8 cellular contexts compared by ENCODE assay signal in the genomic region with DNA sequence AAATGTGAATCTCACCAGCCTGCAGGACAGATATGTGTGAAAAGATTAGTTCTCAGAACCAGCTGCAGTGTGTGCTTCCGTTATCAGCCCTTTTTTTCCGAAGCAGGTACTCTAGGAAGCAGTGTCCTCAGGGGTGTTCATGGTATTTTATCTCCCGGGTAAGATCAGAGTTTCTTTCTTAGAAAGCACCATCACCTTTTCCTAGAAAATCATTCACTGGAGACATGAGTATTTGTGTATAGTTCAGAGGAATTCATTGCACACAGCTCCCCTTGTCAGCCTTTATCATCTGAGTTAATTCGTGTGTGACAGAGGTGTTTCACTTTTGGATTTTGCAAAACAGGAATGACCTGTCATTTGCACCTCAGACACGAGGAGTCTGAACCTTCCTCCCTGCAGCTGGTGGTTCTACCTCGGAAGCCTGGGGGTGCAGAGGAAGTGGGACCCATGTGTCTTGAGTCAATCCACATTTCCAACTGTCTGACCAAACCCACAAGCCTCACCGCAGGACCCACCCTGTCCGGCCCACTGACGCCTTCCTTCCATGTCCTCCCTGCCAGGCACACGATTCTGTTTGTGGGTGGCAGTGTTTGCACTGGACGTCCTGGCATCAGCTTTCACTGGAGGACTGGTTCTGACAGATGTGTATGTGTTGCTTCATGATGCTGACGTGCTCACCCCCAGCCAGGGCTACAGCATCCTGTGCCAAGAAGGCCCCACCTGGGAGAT.
DNase-seq lines count a peak whose midpoint lies in the region; ATAC-seq and TF ChIP-seq lines count a peak whose summit lies in the region.

No MANE protein-coding gene starts in this region.

- ATAC-seq in CD4-positive, CD25-positive, alpha-beta regulatory T cell (ENCODE audit: low read depth in 2 of 2) = peak; percentile 80 to 86
- ATAC-seq in GM21515 (IDR thresholded peaks at IDR 0.05; ENCODE audit: unreplicated experiment) = peak; percentile 79

- H3K36me3 ChIP-seq in CD4-positive, CD25-positive, alpha-beta regulatory T cell (ENCODE audit: control insufficient read depth, insufficient read depth, low read length) = peaks cover 21% of the 10 kb centered on the region
- peaks cover 31% of the 10 kb centered on the region for H3K36me3 ChIP-seq in right atrium auricular region

- TF ChIP-seq CTCF in NB4 (IDR thresholded peaks at IDR 0.05; ENCODE audit: low read depth, low read length) = no peak
- no peak for TF ChIP-seq CTCF in right atrium auricular region (IDR thresholded peaks at IDR 0.05)

- H3K4me3 ChIP-seq in CD4-positive, CD25-positive, alpha-beta regulatory T cell (ENCODE audit: low read depth, low read length) = peak overlapping the region; percentile 72
- H3K4me3 ChIP-seq in NB4 (ENCODE audit: low read depth, low read length) (no peak overlapping the region), right atrium auricular region (no peak overlapping the region)

- peak overlapping the region; percentile 49 for H3K27ac ChIP-seq in CD4-positive, CD25-positive, alpha-beta regulatory T cell (ENCODE audit: insufficient read depth, low read length, poor library complexity, severe bottlenecking)
- H3K27ac ChIP-seq in right atrium auricular region = no peak overlapping the region

- H3K4me3 Mint-ChIP-seq in CD4-positive, CD25-positive, alpha-beta regulatory T cell = peak overlapping the region; percentile 34 to 86 (median 51)
- H3K4me3 Mint-ChIP-seq in activated naive CD4-positive, alpha-beta T cell treated with anti-CD3 and anti-CD28 coated beads, Interleukin-2, amount 50 U/mL, for 24 hours = peak overlapping the region; percentile 59

- H3K36me3 Mint-ChIP-seq in CD4-positive, CD25-positive, alpha-beta regulatory T cell = peaks cover 32% of the 10 kb centered on the region
- peaks cover 23% of the 10 kb centered on the region for H3K36me3 Mint-ChIP-seq in activated naive CD4-positive, alpha-beta T cell treated with anti-CD3 and anti-CD28 coated beads, Interleukin-2, amount 50 U/mL, for 24 hours

- no peaks in the 10 kb centered on the region for H3K9me3 Mint-ChIP-seq in CD4-positive, CD25-positive, alpha-beta regulatory T cell
- no peaks in the 10 kb centered on the region for H3K9me3 Mint-ChIP-seq in activated naive CD4-positive, alpha-beta T cell treated with anti-CD3 and anti-CD28 coated beads, Interleukin-2, amount 50 U/mL, for 24 hours

- H3K27me3 ChIP-seq in CD4-positive, CD25-positive, alpha-beta regulatory T cell (ENCODE audit: control insufficient read depth, insufficient read depth, low read length) = no peaks in the 10 kb centered on the region
- H3K27me3 ChIP-seq in right atrium auricular region = no peaks in the 10 kb centered on the region

- peaks cover 23% of the 10 kb centered on the region for H3K4me1 ChIP-seq in CD4-positive, CD25-positive, alpha-beta regulatory T cell (ENCODE audit: control insufficient read depth, insufficient read depth, low read length, poor library complexity, severe bottlenecking)
- no peaks in the 10 kb centered on the region for H3K4me1 ChIP-seq in right atrium auricular region

- peak in 2 of 3 donors; percentile 11 to 96 for DNase-seq in CD4-positive, CD25-positive, alpha-beta regulatory T cell
- peak; percentile 93 for DNase-seq in NB4 (ENCODE audit: low read depth)
- peak; percentile 56 for DNase-seq in stimulated activated CD8-positive, alpha-beta memory T cell treated with anti-CD3 and anti-CD28 coated beads, Interleukin-7, amount 100 ng/mL, for 24 hours (ENCODE audit: low read depth)
- DNase-seq in NCI-H128 (lab: John Stamatoyannopoulos, UW; ENCODE audit: unreplicated experiment) = no peak
- no peak for DNase-seq in NCI-H2171 treated with DMSO at 0.1 percent for 48 hours (lab: John Stamatoyannopoulos, UW)
- no peak for DNase-seq in right atrium auricular region (ENCODE audit: low spot score)

- H3K27ac Mint-ChIP-seq in CD4-positive, CD25-positive, alpha-beta regulatory T cell = peak overlapping the region; percentile 45 to 94 (median 85)
- H3K27ac Mint-ChIP-seq in activated naive CD4-positive, alpha-beta T cell treated with anti-CD3 and anti-CD28 coated beads, Interleukin-2, amount 50 U/mL, for 24 hours = peak overlapping the region; percentile 76

- no peak for TF ChIP-seq POLR2A in NB4 (IDR thresholded peaks at IDR 0.05; ENCODE audit: extremely low read depth, insufficient read length)

- H3K27me3 Mint-ChIP-seq in CD4-positive, CD25-positive, alpha-beta regulatory T cell = no peaks in the 10 kb centered on the region
- no peaks in the 10 kb centered on the region for H3K27me3 Mint-ChIP-seq in activated naive CD4-positive, alpha-beta T cell treated with anti-CD3 and anti-CD28 coated beads, Interleukin-2, amount 50 U/mL, for 24 hours

- H3K9me3 ChIP-seq in CD4-positive, CD25-positive, alpha-beta regulatory T cell (ENCODE audit: control insufficient read depth in 2 of 2, low read length in 2 of 2) = no peaks in the 10 kb centered on the region
- H3K9me3 ChIP-seq in right atrium auricular region = no peaks in the 10 kb centered on the region

- peaks cover 0 to 50% (median 35%) of the 10 kb centered on the region in 4 donors for H3K4me1 Mint-ChIP-seq in CD4-positive, CD25-positive, alpha-beta regulatory T cell
- peaks cover 42% of the 10 kb centered on the region for H3K4me1 Mint-ChIP-seq in activated naive CD4-positive, alpha-beta T cell treated with anti-CD3 and anti-CD28 coated beads, Interleukin-2, amount 50 U/mL, for 24 hours

Comparison
In these comparisons a context has a peak if more than half of its experiments do, and no peak if none do; other contexts are left out.
1. DNase-seq: peak in CD4-positive, CD25-positive, alpha-beta regulatory T cell (2 of 3), NB4 (single experiment) and stimulated activated CD8-positive, alpha-beta memory T cell treated with anti-CD3 and anti-CD28 coated beads, Interleukin-7, amount 100 ng/mL, for 24 hours (single experiment); none in NCI-H128 (single experiment), NCI-H2171 treated with DMSO at 0.1 percent for 48 hours (single experiment) and right atrium auricular region (single experiment).